Comparison of ENCODE assay signal across 8 cellular contexts in the genomic region with DNA sequence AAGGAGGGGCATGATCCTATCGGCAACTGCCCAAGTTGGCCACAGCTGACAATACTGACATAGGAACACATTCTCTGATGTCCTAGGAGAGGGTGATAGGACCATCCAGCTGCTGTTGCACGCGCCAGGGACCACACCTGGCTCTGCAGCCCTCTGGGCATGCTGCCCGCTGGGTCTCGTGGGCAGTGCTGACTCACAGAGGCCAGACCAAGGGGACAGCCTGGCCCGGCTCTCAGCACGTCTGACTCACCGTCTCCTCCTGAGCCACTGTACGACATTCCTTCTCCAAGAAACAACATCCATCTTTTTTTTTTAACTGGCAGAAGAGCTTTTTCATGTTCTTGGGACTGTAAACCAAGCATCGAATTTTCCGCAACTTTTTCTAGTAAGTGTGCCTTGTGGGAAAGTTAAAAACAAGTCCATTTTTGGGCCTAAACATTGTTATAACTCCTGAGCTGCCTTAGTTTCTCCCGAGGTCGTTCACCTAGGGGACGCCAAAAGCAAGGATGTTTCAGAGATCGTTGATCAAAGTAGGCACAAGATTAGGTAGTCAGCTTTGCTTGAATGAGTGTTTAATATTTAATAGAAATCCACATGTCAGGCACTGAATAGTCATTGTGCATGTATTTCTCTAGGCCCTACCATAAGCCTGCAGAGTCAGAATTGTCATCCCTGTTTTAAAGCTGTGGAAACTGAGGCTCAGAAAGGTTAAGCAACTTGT.
A peak's percentile ranks its signal among the peaks of the same experiment; 100 is the strongest.
DNase-seq lines count a peak whose midpoint lies in the region; ATAC-seq and TF ChIP-seq lines count a peak whose summit lies in the region.
"Had no signal": no experiment of that assay in that cellular context is flagged by ENCODE, and none has a peak within 500 bp of the region (broad histone marks: within the 10 kb centered on the region; RNA-seq: fewer than 3 reads in every experiment).

No MANE protein-coding gene starts in this region.

- peaks cover 4% of the 10 kb centered on the region; the same call in 1 of the 2 replicates for H3K27me3 ChIP-seq in IMR-90 (ENCODE audit: control insufficient read depth, insufficient read depth, low read length)

- peak overlapping the region; percentile 62; the same call in 1 of the 2 replicates for H3K18ac ChIP-seq in IMR-90 (ENCODE audit: low read depth, low read length)

- peak overlapping the region; percentile 55; the same call in 1 of the 2 replicates for H3K27ac ChIP-seq in IMR-90 (ENCODE audit: insufficient read depth, low read length)

- peak overlapping the region; percentile 44; the same call in 1 of the 2 replicates for H3K14ac ChIP-seq in IMR-90 (replicated peaks; ENCODE audit: low read depth, low read length)

- peak; percentile 98 for DNase-seq in IMR-90
- peak; percentile 97 for DNase-seq in MCF 10A (ENCODE audit: unreplicated experiment)
- DNase-seq in left kidney (ENCODE audit: low read depth, low spot score) = peak; percentile 40
- peak; percentile 84 for DNase-seq in ureter (ENCODE audit: low spot score)
- no peak for DNase-seq in stimulated activated naive B cell treated with anti-CD40 and anti-IgM and Interleukin-4, amounts not matched to agents 10 μg/mL and 1 μg/mL and 100 μg/mL, for 72 hours
- DNase-seq in NCI-H2081 (lab: John Stamatoyannopoulos, UW) = no peak
- DNase-seq in NCI-H2107 (lab: John Stamatoyannopoulos, UW) = no peak
- DNase-seq: activated B cell treated with CpG ODN at 0.5 μM for 24 hours had no signal

- in situ Hi-C loops in IMR-90 (cut with MboI; ENCODE audit: low sequenced_read_pairs) = no loop called here

- peak overlapping the region; percentile 44 for H2BK5ac ChIP-seq in IMR-90 (ENCODE audit: low read depth, low read length, poor library complexity, severe bottlenecking)

- peaks cover 5% of the 10 kb centered on the region for H3K36me3 Mint-ChIP-seq in MCF 10A (ENCODE audit: insufficient read depth, unreplicated experiment)
- no peaks in the 10 kb centered on the region for H3K36me3 Mint-ChIP-seq in stimulated activated naive B cell treated with anti-CD40 and anti-IgM and Interleukin-4, amounts not matched to agents 10 μg/mL and 1 μg/mL and 100 μg/mL, for 72 hours

- H3K27me3 Mint-ChIP-seq in MCF 10A (ENCODE audit: insufficient read depth, unreplicated experiment) = no peaks in the 10 kb centered on the region
- peaks cover 7 to 10% of the 10 kb centered on the region in 2 donors for H3K27me3 Mint-ChIP-seq in stimulated activated naive B cell treated with anti-CD40 and anti-IgM and Interleukin-4, amounts not matched to agents 10 μg/mL and 1 μg/mL and 100 μg/mL, for 72 hours

- peak overlapping the region; percentile 14 for H2AFZ ChIP-seq in IMR-90 (replicated peaks; ENCODE audit: low read length, poor library complexity)

- peak overlapping the region; percentile 80 for H2BK120ac ChIP-seq in IMR-90 (ENCODE audit: low read depth, low read length)

- H3K4ac ChIP-seq in IMR-90 (ENCODE audit: low read depth, low read length) = peak overlapping the region; percentile 85

- H3K56ac ChIP-seq in IMR-90 (ENCODE audit: extremely low read depth, insufficient read depth, low read length) = peak overlapping the region; percentile 28

- CTCF ChIA-PET in IMR-90 (lab: Yijun Ruan, JAX) = interaction anchor here (0.7 to 1.3 kb wide), 3 partner anchors 24 to 61 kb away, joined by 3 to 4 read pairs (median 3); no protein-coding TSS in a partner anchor
- CTCF ChIA-PET in MCF 10A (lab: Yijun Ruan, JAX) = interaction anchor here (0.6 to 1.4 kb wide), 6 partner anchors 9 to 764 kb away, joined by 3 to 4 read pairs (median 3); no protein-coding TSS in a partner anchor

- WGBS in IMR-90 (ENCODE audit: extremely low coverage in 2 of 2, insufficient read length in 1 of 2), 2 experiments = 44% methylated on average over 5 of the region's 15 CpGs; no CpG with 5 or more reads in 1 of the 2 experiments

- TF ChIP-seq CTCF in IMR-90 (conservative IDR thresholded peaks at IDR 0.05; ENCODE audit: low read depth, low read length) (no peak), MCF 10A (IDR thresholded peaks at IDR 0.05; ENCODE audit: unreplicated experiment) (no peak)

- H3K4me3 Mint-ChIP-seq in MCF 10A (ENCODE audit: unreplicated experiment) = peak overlapping the region; percentile 23
- no peak overlapping the region for H3K4me3 Mint-ChIP-seq in stimulated activated naive B cell treated with anti-CD40 and anti-IgM and Interleukin-4, amounts not matched to agents 10 μg/mL and 1 μg/mL and 100 μg/mL, for 72 hours
- H3K4me3 Mint-ChIP-seq: activated B cell treated with CpG ODN at 0.5 μM for 24 hours had no signal

- peaks cover 46% of the 10 kb centered on the region for H3K4me1 Mint-ChIP-seq in MCF 10A (ENCODE audit: insufficient read depth, unreplicated experiment)
- no peaks in the 10 kb centered on the region for H3K4me1 Mint-ChIP-seq in stimulated activated naive B cell treated with anti-CD40 and anti-IgM and Interleukin-4, amounts not matched to agents 10 μg/mL and 1 μg/mL and 100 μg/mL, for 72 hours
- H3K4me1 Mint-ChIP-seq: activated B cell treated with CpG ODN at 0.5 μM for 24 hours had no signal

- POLR2A ChIA-PET in IMR-90 (lab: Charles Lee; ENCODE audit: unreplicated experiment) = interaction anchor here (0.6 kb wide), 2 partner anchors 29 to 432 kb away, joined by 3 read pairs; no protein-coding TSS in a partner anchor
- POLR2A ChIA-PET in MCF 10A (lab: Yijun Ruan, JAX) = interaction anchor here (0.7 to 1.5 kb wide), 6 partner anchors 11 to 99 kb away, joined by 3 to 6 read pairs (median 4); no protein-coding TSS in a partner anchor

- no peak overlapping the region for H3K9ac ChIP-seq in IMR-90 (ENCODE audit: low read depth, low read length)

- peak overlapping the region; percentile 16 to 62 for H4K8ac ChIP-seq in IMR-90 (ENCODE audit: low read depth in 2 of 2, low read length in 2 of 2)

- peak overlapping the region; percentile 32 for H2AK9ac ChIP-seq in IMR-90 (replicated peaks; ENCODE audit: low read depth, low read length, poor library complexity)

- dilution Hi-C loops in IMR-90 (cut with HindIII; ENCODE audit: low sequenced_read_pairs, unreplicated experiment) = no loop called here

- H3K9me3 ChIP-seq in IMR-90 (ENCODE audit: control insufficient read depth, insufficient read depth, low read length) = no peaks in the 10 kb centered on the region

- H3K4me3 ChIP-seq in IMR-90 (ENCODE audit: insufficient read depth, low read depth, low read length) = no peak overlapping the region

- H3K79me1 ChIP-seq in IMR-90 (ENCODE audit: low read depth in 1 of 2, low read length in 2 of 2) = no peaks in the 10 kb centered on the region

- no TSS peak for BruUV-seq in IMR-90 (replicated peaks; lab: Mats Ljungman, UMichigan)
- no TSS peak for BruUV-seq in MCF 10A (replicated peaks; lab: Mats Ljungman, UMichigan)

- H4K20me1 ChIP-seq in IMR-90 (ENCODE audit: insufficient read depth, low read length) = no peaks in the 10 kb centered on the region; the same call in 1 of the 2 replicates

- no peak for TF ChIP-seq POLR2A in IMR-90 (IDR thresholded peaks at IDR 0.05; ENCODE audit: low read depth, low read length)

- H3K4me2 ChIP-seq in IMR-90 (ENCODE audit: low read depth, low read length) = peak overlapping the region; percentile 26; the same call in 1 of the 2 replicates

- H2AK5ac ChIP-seq in IMR-90 (ENCODE audit: low read depth, low read length) = peak overlapping the region; percentile 52; the same call in 1 of the 2 replicates

- no peaks in the 10 kb centered on the region for H3K36me3 ChIP-seq in IMR-90 (ENCODE audit: control insufficient read depth, insufficient read depth, low read length)

- peaks cover 7% of the 10 kb centered on the region for H3K9me3 Mint-ChIP-seq in MCF 10A (ENCODE audit: unreplicated experiment)
- no peaks in the 10 kb centered on the region for H3K9me3 Mint-ChIP-seq in stimulated activated naive B cell treated with anti-CD40 and anti-IgM and Interleukin-4, amounts not matched to agents 10 μg/mL and 1 μg/mL and 100 μg/mL, for 72 hours
- H3K9me3 Mint-ChIP-seq: activated B cell treated with CpG ODN at 0.5 μM for 24 hours had no signal

- ATAC-seq in IMR-90 (ENCODE audit: low read depth) = peak; percentile 95
- no peak for ATAC-seq in stimulated activated naive B cell treated with anti-CD40 and anti-IgM and Interleukin-4, amounts not matched to agents 10 μg/mL and 1 μg/mL and 100 μg/mL, for 72 hours (replicated peaks)

- H3K23ac ChIP-seq in IMR-90 (ENCODE audit: low read depth, low read length) = peak overlapping the region; percentile 32; the same call in 1 of the 2 replicates

- intact Hi-C loops in IMR-90 (cut with micrococcal nuclease) = loop anchor here (1.0 kb wide), 1 partner anchor 152 kb away; no protein-coding TSS in a partner anchor
- intact Hi-C loops in MCF 10A (cut with micrococcal nuclease) = no loop called here

- H3K27ac Mint-ChIP-seq in MCF 10A (ENCODE audit: low read depth, unreplicated experiment) = no peak overlapping the region
- no peak overlapping the region for H3K27ac Mint-ChIP-seq in stimulated activated naive B cell treated with anti-CD40 and anti-IgM and Interleukin-4, amounts not matched to agents 10 μg/mL and 1 μg/mL and 100 μg/mL, for 72 hours
- H3K27ac Mint-ChIP-seq: activated B cell treated with CpG ODN at 0.5 μM for 24 hours had no signal

- H3K9me1 ChIP-seq in IMR-90 (ENCODE audit: insufficient read depth, low read length) = peaks cover 18% of the 10 kb centered on the region

- no peak for TF ChIP-seq RAD21 in IMR-90 (IDR thresholded peaks at IDR 0.05; ENCODE audit: low read length)

- peaks cover 18% of the 10 kb centered on the region for H3K4me1 ChIP-seq in IMR-90 (ENCODE audit: control insufficient read depth, insufficient read depth, low read length)

- H2BK15ac ChIP-seq in IMR-90 (ENCODE audit: low read depth, low read length) = peak overlapping the region; percentile 49; the same call in 2 of the 3 replicates

- H4K91ac ChIP-seq in IMR-90 (ENCODE audit: insufficient read depth, low read depth, low read length) = peak overlapping the region; percentile 51

- H4K5ac ChIP-seq in IMR-90 (ENCODE audit: low read depth, low read length) = peak overlapping the region; percentile 75

- peak overlapping the region; percentile 87 for H2BK20ac ChIP-seq in IMR-90 (ENCODE audit: low read depth, low read length)

TF ChIP-seq in IMR-90, 13 proteins besides CTCF, POLR2A, EP300 and RAD21 (continues in another document):
- TF ChIP-seq MXI1 (IDR thresholded peaks at IDR 0.05; ENCODE audit: borderline replicate concordance, low read depth, low read length) (peak; percentile 45; the same call in 1 of the 2 replicates), RCOR1 (IDR thresholded peaks at IDR 0.05; ENCODE audit: insufficient replicate concordance, low read length) (peak; percentile 72)
- TF ChIP-seq, protein P1, sequence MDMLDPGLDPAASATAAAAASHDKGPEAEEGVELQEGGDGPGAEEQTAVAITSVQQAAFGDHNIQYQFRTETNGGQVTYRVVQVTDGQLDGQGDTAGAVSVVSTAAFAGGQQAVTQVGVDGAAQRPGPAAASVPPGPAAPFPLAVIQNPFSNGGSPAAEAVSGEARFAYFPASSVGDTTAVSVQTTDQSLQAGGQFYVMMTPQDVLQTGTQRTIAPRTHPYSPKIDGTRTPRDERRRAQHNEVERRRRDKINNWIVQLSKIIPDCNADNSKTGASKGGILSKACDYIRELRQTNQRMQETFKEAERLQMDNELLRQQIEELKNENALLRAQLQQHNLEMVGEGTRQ (IDR thresholded peaks at IDR 0.05; ENCODE audit: low read depth, low read length) = peak; percentile 88

Comparison
In these comparisons a context has a peak if more than half of its experiments do, and no peak if none do; other contexts are left out.
1. DNase-seq: peak in IMR-90 (single experiment), MCF 10A (single experiment), left kidney (single experiment) and ureter (single experiment); none in stimulated activated naive B cell treated with anti-CD40 and anti-IgM and Interleukin-4, amounts not matched to agents 10 μg/mL and 1 μg/mL and 100 μg/mL, for 72 hours (single experiment), NCI-H2081 (0 of 2) and NCI-H2107 (single experiment).